Comparison of ENCODE assay signal across 24 cellular contexts in the genomic region with DNA sequence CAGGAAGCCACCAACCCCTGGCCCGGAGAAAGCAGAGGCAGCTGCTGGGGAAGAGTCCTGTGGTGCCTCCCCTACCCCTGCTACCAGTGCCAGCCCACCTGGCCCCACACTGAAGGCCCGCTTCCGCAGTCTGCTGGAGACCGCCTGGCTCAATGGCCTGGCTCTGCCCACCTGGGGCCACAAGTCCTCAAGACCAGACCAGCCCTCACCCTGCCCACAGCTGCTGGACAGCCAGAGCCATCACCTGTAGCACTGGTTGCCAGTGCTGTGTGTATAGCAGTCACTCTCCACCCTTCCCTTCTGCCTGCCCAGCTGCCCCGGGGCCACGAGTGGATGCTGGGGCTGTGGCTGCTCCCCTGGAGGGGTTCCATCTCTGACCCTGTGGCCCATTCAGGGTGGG. TPM values are rescaled to one million over a fixed set of nuclear protein-coding genes. Genes with fewer than 3 reads are reported as not detected.
DNase-seq lines count a peak whose midpoint lies in the region; ATAC-seq and TF ChIP-seq lines count a peak whose summit lies in the region.
"Had no signal": no experiment of that assay in that cellular context is flagged by ENCODE, and none has a peak within 500 bp of the region (broad histone marks: within the 10 kb centered on the region; RNA-seq: fewer than 3 reads in every experiment).

No MANE protein-coding gene starts in this region.

- peaks cover 99 to 100% (median 100%) of the 10 kb centered on the region in 11 experiments for H4K20me1 ChIP-seq in BLaER1 treated with 17β-estradiol and CSF1 and Interleukin-3, amounts not matched to agents 10 nM and 100 nM
- H4K20me1 ChIP-seq in Loucy (ENCODE audit: insufficient read depth, low read length, poor library complexity, severe bottlenecking), result peaks cover 98% of the 10 kb centered on the region

- no peaks in the 10 kb centered on the region for H3K9me3 ChIP-seq in BLaER1 treated with 17β-estradiol and CSF1 and Interleukin-3, amounts not matched to agents 10 nM and 100 nM (replicated peaks in 1 of 11)
- H3K9me3 ChIP-seq in Loucy (ENCODE audit: insufficient read depth, low read depth, low read length), result no peaks in the 10 kb centered on the region

- intact Hi-C loops in dorsolateral prefrontal cortex (cut with DNase I), result no loop called here

- peaks cover 71 to 97% (median 84%) of the 10 kb centered on the region in 10 experiments for H3K4me1 ChIP-seq in BLaER1 treated with 17β-estradiol and CSF1 and Interleukin-3, amounts not matched to agents 10 nM and 100 nM
- H3K4me1 ChIP-seq in Loucy (ENCODE audit: insufficient read depth, low read length, poor library complexity, severe bottlenecking), result peaks cover 44% of the 10 kb centered on the region

- ATAC-seq in activated T-cell treated with anti-CD3 and anti-CD28 coated beads, Interleukin-2, amount 50 U/mL, for 72 hours (replicated peaks in 1 of 2), result no peak
- no peak for ATAC-seq in activated T-cell treated with anti-CD3 and anti-CD28 coated beads, Interleukin-2, amount 50 U/mL, for 4 hours
- no peak for ATAC-seq in GM21381 (IDR thresholded peaks at IDR 0.05; ENCODE audit: unreplicated experiment)

- H3K9me3 Mint-ChIP-seq in activated T-cell treated with anti-CD3 and anti-CD28 coated beads, Interleukin-2, amount 50 U/mL, for 72 hours, result no peaks in the 10 kb centered on the region
- H3K9me3 Mint-ChIP-seq in activated T-cell treated with anti-CD3 and anti-CD28 coated beads, Interleukin-2, amount 50 U/mL, for 4 hours, result no peaks in the 10 kb centered on the region
- H3K9me3 Mint-ChIP-seq in endothelial cell (ENCODE audit: unreplicated experiment), result no peaks in the 10 kb centered on the region
- H3K9me3 Mint-ChIP-seq: CD14-positive monocyte, H9 had no signal

- no peaks in the 10 kb centered on the region for H3K27me3 ChIP-seq in BLaER1 treated with 17β-estradiol and CSF1 and Interleukin-3, amounts not matched to agents 10 nM and 100 nM
- H3K27me3 ChIP-seq in Loucy (ENCODE audit: insufficient read depth, low read length, poor library complexity, severe bottlenecking) (no peaks in the 10 kb centered on the region), dorsolateral prefrontal cortex (no peaks in the 10 kb centered on the region)

- peaks cover 2 to 3% of the 10 kb centered on the region in 2 donors for H3K36me3 Mint-ChIP-seq in activated T-cell treated with anti-CD3 and anti-CD28 coated beads, Interleukin-2, amount 50 U/mL, for 72 hours (ENCODE audit: insufficient read depth in 2 of 2)
- peaks cover 12% of the 10 kb centered on the region for H3K36me3 Mint-ChIP-seq in activated T-cell treated with anti-CD3 and anti-CD28 coated beads, Interleukin-2, amount 50 U/mL, for 4 hours (ENCODE audit: insufficient read depth)
- H3K36me3 Mint-ChIP-seq in endothelial cell (ENCODE audit: low read depth, unreplicated experiment), result peaks cover 30% of the 10 kb centered on the region

- H3K4me1 Mint-ChIP-seq in activated T-cell treated with anti-CD3 and anti-CD28 coated beads, Interleukin-2, amount 50 U/mL, for 72 hours (ENCODE audit: low read depth), result peaks cover 11% of the 10 kb centered on the region
- peaks cover 17% of the 10 kb centered on the region for H3K4me1 Mint-ChIP-seq in activated T-cell treated with anti-CD3 and anti-CD28 coated beads, Interleukin-2, amount 50 U/mL, for 4 hours (ENCODE audit: low read depth)
- peaks cover 48% of the 10 kb centered on the region for H3K4me1 Mint-ChIP-seq in endothelial cell (ENCODE audit: unreplicated experiment)

- H3K27ac Mint-ChIP-seq in activated T-cell treated with anti-CD3 and anti-CD28 coated beads, Interleukin-2, amount 50 U/mL, for 72 hours, result peak overlapping the region; percentile 8
- H3K27ac Mint-ChIP-seq in endothelial cell (ENCODE audit: unreplicated experiment), result no peak overlapping the region
- H3K27ac Mint-ChIP-seq: H9 had no signal

- no peaks in the 10 kb centered on the region for H3F3A ChIP-seq in Loucy (ENCODE audit: low read depth)

- H3K4me2 ChIP-seq in BLaER1 treated with 17β-estradiol and CSF1 and Interleukin-3, amounts not matched to agents 10 nM and 100 nM, result peak overlapping the region; percentile 35 to 79 (median 68); a peak in 21 of 22 replicates
- H3K4me2 ChIP-seq in Loucy (ENCODE audit: low read depth, low read length, poor library complexity, severe bottlenecking), result peak overlapping the region; percentile 79

- H2AFZ ChIP-seq in Loucy (ENCODE audit: low read length), result no peak overlapping the region

- DNase-seq in activated T-cell treated with anti-CD3 and anti-CD28 coated beads, Interleukin-2, amount 50 U/mL, for 72 hours, result no peak
- no peak for DNase-seq in activated T-cell treated with anti-CD3 and anti-CD28 coated beads, Interleukin-2, amount 50 U/mL, for 4 hours
- no peak for DNase-seq in endothelial cell (ENCODE audit: low spot score)
- no peak for DNase-seq in dorsolateral prefrontal cortex
- no peak for DNase-seq in NCI-H774 (lab: John Stamatoyannopoulos, UW)
- DNase-seq: AML-193, GF-D8, H9, KG1, NCI-H1092 treated with DMSO at 0.1 percent for 48 hours, NCI-H1436 treated with DMSO at 0.1 percent for 48 hours, NCI-H1930, NCI-H2227 treated with DMSO at 0.1 percent for 48 hours, NCI-H510A treated with DMSO at 0.1 percent for 48 hours, NCI-H82, Right ventricle myocardium superior had no signal

- peak overlapping the region in 9 of 11 experiments; percentile 5 to 65 (median 56); a peak in 15 of 22 replicates for H3K9ac ChIP-seq in BLaER1 treated with 17β-estradiol and CSF1 and Interleukin-3, amounts not matched to agents 10 nM and 100 nM
- no peak overlapping the region for H3K9ac ChIP-seq in Loucy (ENCODE audit: low read depth, low read length, poor library complexity, severe bottlenecking)

- no peak overlapping the region for H3K4me3 Mint-ChIP-seq in activated T-cell treated with anti-CD3 and anti-CD28 coated beads, Interleukin-2, amount 50 U/mL, for 72 hours
- H3K4me3 Mint-ChIP-seq in activated T-cell treated with anti-CD3 and anti-CD28 coated beads, Interleukin-2, amount 50 U/mL, for 4 hours, result no peak overlapping the region
- peak overlapping the region; percentile 31 for H3K4me3 Mint-ChIP-seq in endothelial cell (ENCODE audit: unreplicated experiment)
- H3K4me3 Mint-ChIP-seq: CD14-positive monocyte had no signal

- H3K27ac ChIP-seq in BLaER1 treated with 17β-estradiol and CSF1 and Interleukin-3, amounts not matched to agents 10 nM and 100 nM, result peak overlapping the region in 7 of 11 experiments; percentile 3 to 65 (median 7); a peak in 5 of 22 replicates
- no peak overlapping the region for H3K27ac ChIP-seq in dorsolateral prefrontal cortex
- H3K27ac ChIP-seq: HL-60 had no signal

- H3K4me3 ChIP-seq in BLaER1 treated with 17β-estradiol and CSF1 and Interleukin-3, amounts not matched to agents 10 nM and 100 nM, result peak overlapping the region in 1 of 10 experiments; percentile 38; a peak in 1 of 20 replicates
- peak overlapping the region; percentile 66 for H3K4me3 ChIP-seq in Loucy (ENCODE audit: low read length, poor library complexity, severe bottlenecking)
- no peak overlapping the region for H3K4me3 ChIP-seq in dorsolateral prefrontal cortex

- H3K27me3 Mint-ChIP-seq in activated T-cell treated with anti-CD3 and anti-CD28 coated beads, Interleukin-2, amount 50 U/mL, for 72 hours (ENCODE audit: low read depth), result no peaks in the 10 kb centered on the region
- H3K27me3 Mint-ChIP-seq in activated T-cell treated with anti-CD3 and anti-CD28 coated beads, Interleukin-2, amount 50 U/mL, for 4 hours (ENCODE audit: low read depth), result no peaks in the 10 kb centered on the region
- peaks cover 17% of the 10 kb centered on the region for H3K27me3 Mint-ChIP-seq in endothelial cell (ENCODE audit: unreplicated experiment)

- H3K79me2 ChIP-seq in Loucy (ENCODE audit: insufficient read depth, low read length), result peaks cover 86% of the 10 kb centered on the region

- no peaks in the 10 kb centered on the region for H3K9me2 ChIP-seq in Loucy (replicated peaks; ENCODE audit: low read depth, low read length)

- H3K36me3 ChIP-seq in BLaER1 treated with 17β-estradiol and CSF1 and Interleukin-3, amounts not matched to agents 10 nM and 100 nM, result peaks cover 79 to 88% (median 85%) of the 10 kb centered on the region in 11 experiments
- H3K36me3 ChIP-seq in Loucy (ENCODE audit: insufficient read depth, low read length), result peaks cover 83% of the 10 kb centered on the region

- TF ChIP-seq CTCF in Loucy (conservative IDR thresholded peaks at IDR 0.05; ENCODE audit: low read length), result no peak
- TF ChIP-seq CTCF in endothelial cell (IDR thresholded peaks at IDR 0.05; ENCODE audit: unreplicated experiment), result no peak
- no peak for TF ChIP-seq CTCF in dorsolateral prefrontal cortex (IDR thresholded peaks at IDR 0.05 in 54 of 56, conservative IDR thresholded peaks at IDR 0.05 in 2 of 56; ENCODE audit: low read depth in 1 of 56, partially characterized antibody in 56 of 56)

RNA-seq across cellular contexts. Expression of a gene that starts 9.2 kb away (rescaled TPM):
- 10 to 100 TPM; 16.5 to 22.0 TPM for total RNA-seq in activated T-cell treated with anti-CD3 and anti-CD28 coated beads, Interleukin-2, amount 50 U/mL, for 72 hours
- 10 to 100 TPM; 49.9 to 68.7 (median 62.0) TPM for total RNA-seq in activated T-cell treated with anti-CD3 and anti-CD28 coated beads, Interleukin-2, amount 50 U/mL, for 4 hours
- total RNA-seq in endothelial cell (ENCODE audit: unreplicated experiment) (132 TPM), dorsolateral prefrontal cortex (10 to 100 TPM in 45 of 120 experiments, 1 to 10 TPM in 75; 3.7 to 15.1 (median 9.3) TPM)

RNA-seq across cellular contexts. Expression of a gene that starts 47.3 kb away (rescaled TPM):
- total RNA-seq in activated T-cell treated with anti-CD3 and anti-CD28 coated beads, Interleukin-2, amount 50 U/mL, for 72 hours, result under 1 TPM in 1 of 2 donors, not detected in 1; 0.34 TPM
- total RNA-seq in activated T-cell treated with anti-CD3 and anti-CD28 coated beads, Interleukin-2, amount 50 U/mL, for 4 hours, result not detected
- total RNA-seq in endothelial cell (ENCODE audit: unreplicated experiment), result not detected
- total RNA-seq in dorsolateral prefrontal cortex, result under 1 TPM in 16 of 120 experiments, not detected in 104; 0.28 to 0.93 (median 0.45) TPM
- total RNA-seq: A172, H9, HT-29, Right ventricle myocardium superior, SK-MEL-5 had no signal

Comparison
In these comparisons a context has a peak if more than half of its experiments do, and no peak if none do; other contexts are left out.
1. H3K27ac ChIP-seq: peak in BLaER1 treated with 17β-estradiol and CSF1 and Interleukin-3, amounts not matched to agents 10 nM and 100 nM (7 of 11); none in dorsolateral prefrontal cortex (0 of 59).